In genomic region chr3:66481071-66482001, GRCh38 we compare ENCODE assay signal across 8 cellular contexts. TPM values are rescaled to one million over a fixed set of nuclear protein-coding genes. Genes with fewer than 3 reads are reported as not detected.
DNase-seq lines count a peak whose midpoint lies in the region; ATAC-seq and TF ChIP-seq lines count a peak whose summit lies in the region.

No MANE protein-coding gene starts in this region.

- ATAC-seq in GM18502 (IDR thresholded peaks at IDR 0.05; ENCODE audit: poor library complexity, unreplicated experiment) (peak; percentile 14), HG03432 (IDR thresholded peaks at IDR 0.05; ENCODE audit: unreplicated experiment) (peak; percentile 39), psoas muscle (no peak), GM18520 (IDR thresholded peaks at IDR 0.05; ENCODE audit: unreplicated experiment) (no peak)

- no peaks in the 10 kb centered on the region for H3K36me3 ChIP-seq in psoas muscle (ENCODE audit: insufficient read depth in 1 of 2, low read depth in 1 of 2)

- no peak for TF ChIP-seq CTCF in psoas muscle (IDR thresholded peaks at IDR 0.05)
- no peak for TF ChIP-seq CTCF in GM13977 (IDR thresholded peaks at IDR 0.05; ENCODE audit: extremely low read depth, insufficient read depth, missing control alignments)

- no peaks in the 10 kb centered on the region for H3K27me3 ChIP-seq in psoas muscle (ENCODE audit: insufficient read depth in 3 of 3, low read length in 2 of 3)

- peak overlapping the region; percentile 93 for H3K27ac ChIP-seq in cingulate gyrus (ENCODE audit: low read depth, low read length)
- peak overlapping the region; percentile 90 for H3K27ac ChIP-seq in psoas muscle

- intact Hi-C loops in psoas muscle (cut with DNase I): no loop called here

- 47 to 56% (median 49%) methylated on average over 13 of the region's 13 CpGs for WGBS in psoas muscle, 3 donors

- H3K9me3 ChIP-seq in psoas muscle: no peaks in the 10 kb centered on the region

- in situ Hi-C loops in GM13977 (cut with MboI; ENCODE audit: low pct_unique_long_range_greater_than_20kb, low sequenced_read_pairs, unreplicated experiment): no loop called here

- H3K4me3 ChIP-seq in psoas muscle: no peak overlapping the region

- peaks cover 99% of the 10 kb centered on the region for H3K4me1 ChIP-seq in psoas muscle

- DNase-seq in psoas muscle (no peak), amygdala (lab: John Stamatoyannopoulos, UW) (no peak), GM13977 (ENCODE audit: low spot score) (no peak), putamen (ENCODE audit: low spot score) (no peak)

RNA-seq across cellular contexts. Expression of gene LRIG1, which starts 19.5 kb away (rescaled TPM):
- total RNA-seq in psoas muscle: 100 to 1,000 TPM in 1 of 4 donors, 10 to 100 TPM in 3; 41.1 to 119 (median 49.8) TPM
- 10 to 100 TPM in 2 of 3 donors, 1 to 10 TPM in 1; 9.8 to 29.4 (median 29.0) TPM for polyA plus RNA-seq in psoas muscle

Comparison
In these comparisons a context has a peak if more than half of its experiments do, and no peak if none do; other contexts are left out.
1. ATAC-seq: peak in GM18502 (single experiment) and HG03432 (single experiment); none in psoas muscle (0 of 4) and GM18520 (single experiment).